In genomic region chr5:138817241-138817640, GRCh38 we compare ENCODE assay signal across 35 cellular contexts. TPM values are rescaled to one million over a fixed set of nuclear protein-coding genes. Genes with fewer than 3 reads are reported as not detected.
"Had no signal": no experiment of that assay in that cellular context is flagged by ENCODE, and none has a peak within 500 bp of the region (broad histone marks: within the 10 kb centered on the region; RNA-seq: fewer than 3 reads in every experiment).

No MANE protein-coding gene starts in this region.

- H3K9me3 Mint-ChIP-seq: activated CD4-positive, alpha-beta memory T cell treated with anti-CD3 and anti-CD28 coated beads for 36 hours; activated CD4-positive, alpha-beta T cell treated with anti-CD3 and anti-CD28 coated beads, Interleukin-2, amount 10 ng/mL, durations not matched to agents 24 days and 14 days; activated T-helper 1 cell treated with anti-CD3 and anti-CD28 coated beads, Interleukin-12 subunit alpha, Interleukin-12 subunit beta, Interleukin-2, Interleukin-4 antibody, amounts not matched to agents 30 ng/mL and 10 ng/mL and 1 ng/mL, durations not matched to agents 14 hours and 24 hours and 36 hours; activated T-helper 2 cell treated with anti-CD3 and anti-CD28 coated beads, Interferon-gamma antibody, Interleukin-2, Interleukin-4, amounts not matched to agents 10 μg/mL and 5 μg/mL and 100 μg/mL, durations not matched to agents 14 hours and 24 hours and 36 hours; central memory CD8-positive, alpha-beta T cell; effector memory CD8-positive, alpha-beta T cell; T-helper 2 cell treated with Interferon-gamma antibody and Interleukin-4, amounts not matched to agents 5 μg/mL and 100 μg/mL, for 36 hours had no signal

- H3K27ac ChIP-seq: brain microvascular endothelial cell, esophagus muscularis mucosa, foreskin keratinocyte, gastrocnemius medialis, WERI-Rb-1 had no signal

- H3K9me3 ChIP-seq: esophagus muscularis mucosa, gastrocnemius medialis had no signal

- H3K4me1 Mint-ChIP-seq: activated CD4-positive, alpha-beta T cell treated with anti-CD3 and anti-CD28 coated beads for 36 hours; activated CD4-positive, alpha-beta T cell treated with anti-CD3 and anti-CD28 coated beads, Interleukin-2, amount 10 ng/mL, durations not matched to agents 24 days and 14 days; activated CD8-positive, alpha-beta memory T cell treated with anti-CD3 and anti-CD28 coated beads, Interleukin-2, amount 10 ng/mL, durations not matched to agents 7 days and 5 days; T-helper 17 cell had no signal

- DNase-seq: activated CD4-positive, alpha-beta memory T cell treated with anti-CD3 and anti-CD28 coated beads for 36 hours; activated CD4-positive, alpha-beta T cell treated with anti-CD3 and anti-CD28 coated beads for 36 hours; activated CD4-positive, alpha-beta T cell treated with anti-CD3 and anti-CD28 coated beads, Interleukin-2, amount 10 ng/mL, durations not matched to agents 24 days and 14 days; activated CD4-positive, CD25-positive, alpha-beta regulatory T cell; activated CD4-positive, CD25-positive, alpha-beta regulatory T cell treated with anti-CD3 and anti-CD28 coated beads, Interleukin-2, amount 50 U/mL, for 72 hours; activated CD8-positive, alpha-beta memory T cell treated with anti-CD3 and anti-CD28 coated beads, Interleukin-2, amount 10 ng/mL, durations not matched to agents 7 days and 5 days; activated CD8-positive, alpha-beta memory T cell treated with anti-CD3 and anti-CD28 coated beads, Interleukin-2, amount 50 U/mL, for 4 hours; activated CD8-positive, alpha-beta T cell treated with anti-CD3 and anti-CD28 coated beads, Interleukin-2, amount 10 ng/mL, durations not matched to agents 7 days and 5 days; activated effector memory CD4-positive, alpha-beta T cell treated with anti-CD3 and anti-CD28 coated beads, Interleukin-2, amount 50 U/mL, for 16 hours; activated naive CD4-positive, alpha-beta T cell treated with anti-CD3 and anti-CD28 coated beads, Interleukin-2, amount 50 U/mL, for 16 hours; activated T-cell treated with anti-CD3 and anti-CD28 coated beads, Interleukin-2, amount 50 U/mL, for 1 hour; activated T-cell treated with anti-CD3 and anti-CD28 coated beads, Interleukin-2, amount 50 U/mL, for 48 hours; amniotic stem cell; anterior cingulate cortex; brain microvascular endothelial cell; cortex of kidney; effector CD4-positive, alpha-beta T cell; effector memory CD8-positive, alpha-beta T cell; erythroblast; gastrocnemius medialis; glutamatergic neuron; T-helper 1 cell; T-helper 17 cell; T1000; WERI-Rb-1 had no signal

- H3K27me3 Mint-ChIP-seq: activated CD4-positive, alpha-beta T cell treated with anti-CD3 and anti-CD28 coated beads, Interleukin-2, amount 10 ng/mL, durations not matched to agents 24 days and 14 days; activated CD8-positive, alpha-beta memory T cell treated with anti-CD3 and anti-CD28 coated beads, Interleukin-2, amount 10 ng/mL, durations not matched to agents 7 days and 5 days; central memory CD8-positive, alpha-beta T cell; effector memory CD8-positive, alpha-beta T cell; T-helper 17 cell had no signal

- ATAC-seq: activated CD4-positive, alpha-beta T cell treated with anti-CD3 and anti-CD28 coated beads for 36 hours; activated CD8-positive, alpha-beta memory T cell treated with anti-CD3 and anti-CD28 coated beads, Interleukin-2, amount 10 ng/mL, durations not matched to agents 7 days and 5 days; activated CD8-positive, alpha-beta T cell treated with anti-CD3 and anti-CD28 coated beads, Interleukin-2, amount 10 ng/mL, durations not matched to agents 7 days and 5 days; effector memory CD8-positive, alpha-beta T cell; foreskin keratinocyte; gastrocnemius medialis; T-helper 17 cell had no signal

- H3K4me3 ChIP-seq: esophagus muscularis mucosa, gastrocnemius medialis had no signal

- H3K27ac Mint-ChIP-seq: activated CD4-positive, alpha-beta memory T cell treated with anti-CD3 and anti-CD28 coated beads for 36 hours; activated CD4-positive, alpha-beta T cell treated with anti-CD3 and anti-CD28 coated beads for 36 hours; activated CD4-positive, alpha-beta T cell treated with anti-CD3 and anti-CD28 coated beads, Interleukin-2, amount 10 ng/mL, durations not matched to agents 24 days and 14 days; activated CD8-positive, alpha-beta memory T cell treated with anti-CD3 and anti-CD28 coated beads, Interleukin-2, amount 10 ng/mL, durations not matched to agents 7 days and 5 days; activated CD8-positive, alpha-beta T cell treated with anti-CD3 and anti-CD28 coated beads, Interleukin-2, amount 10 ng/mL, durations not matched to agents 7 days and 5 days; activated naive CD8-positive, alpha-beta T cell; activated T-helper 1 cell treated with anti-CD3 and anti-CD28 coated beads, Interleukin-12 subunit alpha, Interleukin-12 subunit beta, Interleukin-2, Interleukin-4 antibody, amounts not matched to agents 30 ng/mL and 10 ng/mL and 1 ng/mL, durations not matched to agents 14 hours and 24 hours and 36 hours; activated T-helper 2 cell treated with anti-CD3 and anti-CD28 coated beads, Interferon-gamma antibody, Interleukin-2, Interleukin-4, amounts not matched to agents 10 μg/mL and 5 μg/mL and 100 μg/mL, durations not matched to agents 14 hours and 24 hours and 36 hours; effector memory CD8-positive, alpha-beta T cell; T-helper 17 cell; T-helper 2 cell treated with Interferon-gamma antibody and Interleukin-4, amounts not matched to agents 5 μg/mL and 100 μg/mL, for 36 hours had no signal

- H3K27me3 ChIP-seq: brain microvascular endothelial cell, esophagus muscularis mucosa, foreskin keratinocyte, gastrocnemius medialis had no signal

- H3K4me1 ChIP-seq: foreskin keratinocyte had no signal

- H3K4me3 Mint-ChIP-seq: activated CD4-positive, alpha-beta memory T cell treated with anti-CD3 and anti-CD28 coated beads for 36 hours; activated CD4-positive, alpha-beta T cell treated with anti-CD3 and anti-CD28 coated beads for 36 hours; activated CD4-positive, alpha-beta T cell treated with anti-CD3 and anti-CD28 coated beads, Interleukin-2, amount 10 ng/mL, durations not matched to agents 24 days and 14 days; activated CD8-positive, alpha-beta memory T cell treated with anti-CD3 and anti-CD28 coated beads, Interleukin-2, amount 10 ng/mL, durations not matched to agents 7 days and 5 days; activated CD8-positive, alpha-beta T cell treated with anti-CD3 and anti-CD28 coated beads, Interleukin-2, amount 10 ng/mL, durations not matched to agents 7 days and 5 days; activated naive CD8-positive, alpha-beta T cell; activated T-helper 1 cell treated with anti-CD3 and anti-CD28 coated beads, Interleukin-12 subunit alpha, Interleukin-12 subunit beta, Interleukin-2, Interleukin-4 antibody, amounts not matched to agents 30 ng/mL and 10 ng/mL and 1 ng/mL, durations not matched to agents 14 hours and 24 hours and 36 hours; central memory CD8-positive, alpha-beta T cell; effector memory CD8-positive, alpha-beta T cell; T-helper 17 cell; T-helper 2 cell treated with Interferon-gamma antibody and Interleukin-4, amounts not matched to agents 5 μg/mL and 100 μg/mL, for 36 hours had no signal

RNA-seq across cellular contexts. Expression of gene LRRTM2, which starts 57.9 kb away (rescaled TPM):
- total RNA-seq: activated CD8-positive, alpha-beta memory T cell treated with anti-CD3 and anti-CD28 coated beads for 36 hours; activated T-helper 1 cell treated with anti-CD3 and anti-CD28 coated beads, Interleukin-12 subunit alpha, Interleukin-12 subunit beta, Interleukin-2, Interleukin-4 antibody, amounts not matched to agents 30 ng/mL and 10 ng/mL and 1 ng/mL, durations not matched to agents 14 hours and 24 hours and 36 hours; bronchial epithelial cell; cardiac septum; foreskin keratinocyte had no signal
- polyA plus RNA-seq: foreskin keratinocyte had no signal
